14 cellular contexts compared by ENCODE assay signal in genomic region chr22:37999236-37999635, GRCh38. TPM values are rescaled to one million over a fixed set of nuclear protein-coding genes. Genes with fewer than 3 reads are reported as not detected.
DNase-seq lines count a peak whose midpoint lies in the region; ATAC-seq, FAIRE-seq and TF ChIP-seq lines count a peak whose summit lies in the region.
"Had no signal": no experiment of that assay in that cellular context is flagged by ENCODE, and none has a peak within 500 bp of the region (broad histone marks: within the 10 kb centered on the region; RNA-seq: fewer than 3 reads in every experiment).

No MANE protein-coding gene starts in this region.

- no peak for TF ChIP-seq RAD21 in A549 (conservative IDR thresholded peaks at IDR 0.05 in 1 of 2, IDR thresholded peaks at IDR 0.05 in 1 of 2)

- H3K4me2 ChIP-seq in A549: peak overlapping the region; percentile 23; the same call in 1 of the 3 replicates

- peaks cover 13% of the 10 kb centered on the region for H3K4me1 ChIP-seq in A549
- H3K4me1 ChIP-seq in spleen: peaks cover 0 to 30% (median 17%) of the 10 kb centered on the region in 6 donors
- H3K4me1 ChIP-seq: left lung had no signal

- H3K36me3 ChIP-seq in bronchial epithelial cell (ENCODE audit: control insufficient read depth, insufficient read depth, low read length): no peaks in the 10 kb centered on the region
- no peaks in the 10 kb centered on the region for H3K36me3 ChIP-seq in spleen
- H3K36me3 ChIP-seq: left lung had no signal

- TF ChIP-seq POLR2A in A549 (IDR thresholded peaks at IDR 0.05; ENCODE audit: low read length) (no peak), spleen (IDR thresholded peaks at IDR 0.05) (no peak)

- CTCF ChIA-PET in A549 (lab: Yijun Ruan, JAX): no interaction called here

- H3K4me3 ChIP-seq in A549 (no peak overlapping the region), bronchial epithelial cell (ENCODE audit: low read depth, low read length) (no peak overlapping the region), spleen (no peak overlapping the region)
- H3K4me3 ChIP-seq: left lung had no signal

- intact Hi-C loops in spleen (cut with DNase I; ENCODE audit: low total_unique reads): no loop called here

- WGBS in A549 (ENCODE audit: missing lambda C conversion rate): 80% methylated on average over 4 of the region's 10 CpGs
- 83 to 93% (median 89%) methylated on average over 8 to 10 of the region's 10 CpGs for WGBS in spleen, 5 donors

- FAIRE-seq in A549 (lab: Jason Lieb, UNC) (no peak), bronchial epithelial cell (lab: Jason Lieb, UNC) (peak; percentile 93)

- peak overlapping the region in 1 of 2 experiments; percentile 48; a peak in 1 of 6 replicates for H3K27ac ChIP-seq in A549
- H3K27ac ChIP-seq in spleen: no peak overlapping the region
- H3K27ac ChIP-seq: left lung had no signal

- H3K9me3 ChIP-seq in A549: no peaks in the 10 kb centered on the region
- no peaks in the 10 kb centered on the region for H3K9me3 ChIP-seq in spleen
- H3K9me3 ChIP-seq: left lung had no signal

- no peak for TF ChIP-seq EP300 in A549 (IDR thresholded peaks at IDR 0.05)

- DNase-seq in A549 (ENCODE audit: low read depth in 1 of 2, low spot score in 1 of 2) (no peak), LoVo (ENCODE audit: low spot score) (peak; percentile 36), bronchial epithelial cell (ENCODE audit: low read depth) (peak; percentile 74), myocyte (ENCODE audit: low read depth) (peak; percentile 44), left lobe of liver (ENCODE audit: low spot score) (no peak), spleen (no peak)
- DNase-seq: activated CD4-positive, alpha-beta memory T cell treated with anti-CD3 and anti-CD28 coated beads, Interleukin-2, amount 10 ng/mL, durations not matched to agents 7 days and 5 days; activated T-cell treated with anti-CD3 and anti-CD28 coated beads, Interleukin-2, amount 50 U/mL, for 72 hours; effector CD4-positive, alpha-beta T cell; left lung; NCI-H774 had no signal

- ATAC-seq in A549 (no peak), GM21360 (IDR thresholded peaks at IDR 0.05; ENCODE audit: unreplicated experiment) (no peak), GM21423 (IDR thresholded peaks at IDR 0.05; ENCODE audit: unreplicated experiment) (no peak), left lobe of liver (no peak)

- POLR2A ChIA-PET in A549 (lab: Yijun Ruan, JAX): no interaction called here

- no peak for TF ChIP-seq CTCF in A549 (IDR thresholded peaks at IDR 0.05)
- TF ChIP-seq CTCF in bronchial epithelial cell (IDR thresholded peaks at IDR 0.05; ENCODE audit: insufficient read depth, low read length, severe bottlenecking): no peak
- TF ChIP-seq CTCF in spleen (IDR thresholded peaks at IDR 0.05 in 8 of 11, conservative IDR thresholded peaks at IDR 0.05 in 3 of 11): no peak

- H3K27me3 ChIP-seq in bronchial epithelial cell (ENCODE audit: control insufficient read depth, insufficient read depth, low read length): no peaks in the 10 kb centered on the region
- no peaks in the 10 kb centered on the region for H3K27me3 ChIP-seq in spleen (replicated peaks in 1 of 7)
- H3K27me3 ChIP-seq: left lung had no signal

TF ChIP-seq in A549, 52 proteins besides CTCF, POLR2A, EP300 and RAD21:
- no peak for TF ChIP-seq CBX2 (IDR thresholded peaks at IDR 0.05; ENCODE audit: borderline replicate concordance, low read depth)
- TF ChIP-seq HOXB13 (CRISPR knock-in tag; IDR thresholded peaks at IDR 0.05; ENCODE audit: low read depth): no peak
- TF ChIP-seq FOXS1 (CRISPR knock-in tag; IDR thresholded peaks at IDR 0.05): no peak
- no peak for TF ChIP-seq JUNB (IDR thresholded peaks at IDR 0.05)
- no peak for TF ChIP-seq USF2 (IDR thresholded peaks at IDR 0.05)

RNA-seq across cellular contexts. Expression of gene SOX10, which starts 14.9 kb away (rescaled TPM):
- not detected in 2 replicates for polyA plus RNA-seq in A549 (2011; rRNA removed)
- polyA plus RNA-seq in A549 (2012; cell fraction: cytosol; rRNA removed): not detected in 2 replicates
- not detected in 2 replicates for polyA plus RNA-seq in A549 (2012; cell fraction: nucleus; rRNA removed)
- not detected in 3 replicates for polyA plus RNA-seq in A549 (2017; fragmentation: RNase III; extraction: RNeasy Plus Mini Kit Qiagen cat#74134 plus additional on column Dnase treatment)
- not detected in 2 replicates for polyA minus RNA-seq in A549 (2011; rRNA and poly(A)+ RNA removed)
- total RNA-seq in bronchial epithelial cell: not detected in 2 replicates
- total RNA-seq in myocyte: not detected in 2 replicates
- 0.09 TPM for polyA plus RNA-seq in myocyte (2012)
- total RNA-seq in left lobe of liver: 0.30 TPM
- under 1 TPM in 3 of 7 donors, not detected in 4; 0.13 to 0.25 (median 0.23) TPM for total RNA-seq in spleen
- polyA plus RNA-seq in spleen: 1 to 10 TPM in 1 of 3 donors, under 1 TPM in 2; 0.09 to 1.8 (median 0.20) TPM
- total RNA-seq: activated CD4-positive, alpha-beta memory T cell treated with anti-CD3 and anti-CD28 coated beads, Interleukin-2, amount 10 ng/mL, durations not matched to agents 7 days and 5 days; activated T-cell treated with anti-CD3 and anti-CD28 coated beads, Interleukin-2, amount 50 U/mL, for 72 hours; left lung; pulmonary artery endothelial cell had no signal

RNA-seq across cellular contexts. Expression of gene POLR2F, which starts 45.7 kb away (rescaled TPM):
- polyA plus RNA-seq in A549 (2011; rRNA removed) (59.1 and 90.0 TPM in 2 replicates), A549 (2017; fragmentation: RNase III; extraction: RNeasy Plus Mini Kit Qiagen cat#74134 plus additional on column Dnase treatment) (180 to 194 TPM (median 183 TPM) in 3 replicates), spleen (100 to 1,000 TPM in 1 of 3 donors, 10 to 100 TPM in 2; 82.1 to 111 (median 88.9) TPM)
- 193 and 287 TPM in 2 replicates for polyA plus RNA-seq in A549 (2012; cell fraction: cytosol; rRNA removed)
- 77.2 and 81.6 TPM in 2 replicates for polyA plus RNA-seq in A549 (2012; cell fraction: nucleus; rRNA removed)
- 20.3 and 21.3 TPM in 2 replicates for polyA minus RNA-seq in A549 (2011; rRNA and poly(A)+ RNA removed)
- total RNA-seq in bronchial epithelial cell (23.7 and 41.0 TPM in 2 replicates), myocyte (40.9 and 43.5 TPM in 2 replicates), left lobe of liver (64.2 TPM), spleen (10 to 100 TPM; 28.0 to 68.3 (median 35.5) TPM)
- 141 TPM for polyA plus RNA-seq in myocyte (2012)

RNA-seq across cellular contexts. Expression of gene C22orf23, which starts 45.8 kb away (rescaled TPM):
- polyA plus RNA-seq in A549 (2011; rRNA removed) (0.49 and 0.52 TPM in 2 replicates), A549 (2017; fragmentation: RNase III; extraction: RNeasy Plus Mini Kit Qiagen cat#74134 plus additional on column Dnase treatment) (0.26 to 0.37 TPM (median 0.26 TPM) in 3 replicates), spleen (under 1 TPM; 0.04 to 0.16 (median 0.05) TPM)
- polyA plus RNA-seq in A549 (2012; cell fraction: cytosol; rRNA removed): 0.28 and 0.35 TPM in 2 replicates
- polyA plus RNA-seq in A549 (2012; cell fraction: nucleus; rRNA removed): 0.23 and 0.71 TPM in 2 replicates
- 0.33 and 0.49 TPM in 2 replicates for polyA minus RNA-seq in A549 (2011; rRNA and poly(A)+ RNA removed)
- total RNA-seq in bronchial epithelial cell (not detected in 2 replicates), myocyte (0.53 and 0.62 TPM in 2 replicates), left lobe of liver (0.25 TPM), spleen (not detected)
- polyA plus RNA-seq in myocyte (2012): 7.4 TPM
- total RNA-seq: activated CD4-positive, alpha-beta memory T cell treated with anti-CD3 and anti-CD28 coated beads, Interleukin-2, amount 10 ng/mL, durations not matched to agents 7 days and 5 days had no signal

RNA-seq across cellular contexts. Expression of gene PICK1, which starts 58.0 kb away (rescaled TPM):
- 12.9 and 17.8 TPM in 2 replicates for polyA plus RNA-seq in A549 (2011; rRNA removed)
- polyA plus RNA-seq in A549 (2012; cell fraction: cytosol; rRNA removed): 14.6 and 15.3 TPM in 2 replicates
- polyA plus RNA-seq in A549 (2012; cell fraction: nucleus; rRNA removed): 40.5 and 44.8 TPM in 2 replicates
- 15.6 to 16.1 TPM (median 16.0 TPM) in 3 replicates for polyA plus RNA-seq in A549 (2017; fragmentation: RNase III; extraction: RNeasy Plus Mini Kit Qiagen cat#74134 plus additional on column Dnase treatment)
- 17.7 and 22.6 TPM in 2 replicates for polyA minus RNA-seq in A549 (2011; rRNA and poly(A)+ RNA removed)
- 27.9 and 31.6 TPM in 2 replicates for total RNA-seq in bronchial epithelial cell
- 6.3 and 8.7 TPM in 2 replicates for total RNA-seq in myocyte
- polyA plus RNA-seq in myocyte (2012): 6.0 TPM
- 16.8 TPM for total RNA-seq in left lobe of liver
- 10 to 100 TPM; 14.9 to 34.2 (median 31.9) TPM for total RNA-seq in spleen
- polyA plus RNA-seq in spleen: 10 to 100 TPM; 16.4 to 29.3 (median 20.3) TPM

Comparison
In these comparisons a context has a peak if more than half of its experiments do, and no peak if none do; other contexts are left out.
1. DNase-seq: peak in LoVo (single experiment), bronchial epithelial cell (single experiment) and myocyte (single experiment); none in A549 (0 of 2), left lobe of liver (single experiment) and spleen (single experiment).